In the genomic region with DNA sequence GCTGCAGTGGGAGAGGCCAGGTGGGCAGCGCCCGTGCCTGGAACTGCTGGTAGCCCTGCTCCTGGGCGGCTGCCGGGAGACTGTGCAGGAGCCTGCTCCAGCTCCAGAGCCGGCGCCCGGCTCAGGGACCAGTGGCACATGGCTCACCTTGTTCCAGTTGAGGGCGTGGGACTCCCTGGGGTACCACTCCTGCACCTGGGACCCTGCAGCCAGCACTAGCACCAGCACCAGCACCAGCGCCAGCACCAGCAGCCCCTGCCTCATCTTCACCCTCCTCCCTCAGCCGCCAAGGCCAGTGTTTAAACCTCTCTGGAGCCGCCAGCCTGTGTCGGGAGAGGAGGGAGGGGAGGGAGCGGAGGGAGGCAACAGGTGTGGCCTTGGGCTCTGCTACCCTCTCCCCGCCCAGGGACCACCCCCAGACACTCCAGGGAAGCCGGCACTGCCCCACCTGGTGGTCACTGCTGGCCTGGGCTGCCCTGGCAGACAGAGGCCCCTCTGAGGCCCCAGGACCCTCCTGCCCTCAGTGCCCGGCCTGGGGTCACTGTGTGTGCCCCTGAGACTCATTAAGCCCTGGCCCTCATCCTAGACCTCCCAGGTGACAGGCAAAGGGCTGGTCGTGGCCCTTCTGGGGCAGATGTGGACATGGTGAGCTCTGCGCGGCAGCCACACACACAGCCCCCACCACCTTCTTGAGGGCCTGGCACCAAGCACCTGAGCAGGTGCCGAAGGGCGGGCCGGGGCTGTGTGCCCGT, we compare ENCODE assay signal across 1 cellular context.
TF ChIP-seq lines count a peak whose summit lies in the region.

A gene (minus strand): TSS at position 301 of the 752 bp plus-strand sequence. CDS start 37 bp downstream, at position 264.

TF ChIP-seq in GM23338, 12 proteins besides CTCF, POLR2A, EP300 and RAD21 (continued from another document):
- TF ChIP-seq, protein P1, sequence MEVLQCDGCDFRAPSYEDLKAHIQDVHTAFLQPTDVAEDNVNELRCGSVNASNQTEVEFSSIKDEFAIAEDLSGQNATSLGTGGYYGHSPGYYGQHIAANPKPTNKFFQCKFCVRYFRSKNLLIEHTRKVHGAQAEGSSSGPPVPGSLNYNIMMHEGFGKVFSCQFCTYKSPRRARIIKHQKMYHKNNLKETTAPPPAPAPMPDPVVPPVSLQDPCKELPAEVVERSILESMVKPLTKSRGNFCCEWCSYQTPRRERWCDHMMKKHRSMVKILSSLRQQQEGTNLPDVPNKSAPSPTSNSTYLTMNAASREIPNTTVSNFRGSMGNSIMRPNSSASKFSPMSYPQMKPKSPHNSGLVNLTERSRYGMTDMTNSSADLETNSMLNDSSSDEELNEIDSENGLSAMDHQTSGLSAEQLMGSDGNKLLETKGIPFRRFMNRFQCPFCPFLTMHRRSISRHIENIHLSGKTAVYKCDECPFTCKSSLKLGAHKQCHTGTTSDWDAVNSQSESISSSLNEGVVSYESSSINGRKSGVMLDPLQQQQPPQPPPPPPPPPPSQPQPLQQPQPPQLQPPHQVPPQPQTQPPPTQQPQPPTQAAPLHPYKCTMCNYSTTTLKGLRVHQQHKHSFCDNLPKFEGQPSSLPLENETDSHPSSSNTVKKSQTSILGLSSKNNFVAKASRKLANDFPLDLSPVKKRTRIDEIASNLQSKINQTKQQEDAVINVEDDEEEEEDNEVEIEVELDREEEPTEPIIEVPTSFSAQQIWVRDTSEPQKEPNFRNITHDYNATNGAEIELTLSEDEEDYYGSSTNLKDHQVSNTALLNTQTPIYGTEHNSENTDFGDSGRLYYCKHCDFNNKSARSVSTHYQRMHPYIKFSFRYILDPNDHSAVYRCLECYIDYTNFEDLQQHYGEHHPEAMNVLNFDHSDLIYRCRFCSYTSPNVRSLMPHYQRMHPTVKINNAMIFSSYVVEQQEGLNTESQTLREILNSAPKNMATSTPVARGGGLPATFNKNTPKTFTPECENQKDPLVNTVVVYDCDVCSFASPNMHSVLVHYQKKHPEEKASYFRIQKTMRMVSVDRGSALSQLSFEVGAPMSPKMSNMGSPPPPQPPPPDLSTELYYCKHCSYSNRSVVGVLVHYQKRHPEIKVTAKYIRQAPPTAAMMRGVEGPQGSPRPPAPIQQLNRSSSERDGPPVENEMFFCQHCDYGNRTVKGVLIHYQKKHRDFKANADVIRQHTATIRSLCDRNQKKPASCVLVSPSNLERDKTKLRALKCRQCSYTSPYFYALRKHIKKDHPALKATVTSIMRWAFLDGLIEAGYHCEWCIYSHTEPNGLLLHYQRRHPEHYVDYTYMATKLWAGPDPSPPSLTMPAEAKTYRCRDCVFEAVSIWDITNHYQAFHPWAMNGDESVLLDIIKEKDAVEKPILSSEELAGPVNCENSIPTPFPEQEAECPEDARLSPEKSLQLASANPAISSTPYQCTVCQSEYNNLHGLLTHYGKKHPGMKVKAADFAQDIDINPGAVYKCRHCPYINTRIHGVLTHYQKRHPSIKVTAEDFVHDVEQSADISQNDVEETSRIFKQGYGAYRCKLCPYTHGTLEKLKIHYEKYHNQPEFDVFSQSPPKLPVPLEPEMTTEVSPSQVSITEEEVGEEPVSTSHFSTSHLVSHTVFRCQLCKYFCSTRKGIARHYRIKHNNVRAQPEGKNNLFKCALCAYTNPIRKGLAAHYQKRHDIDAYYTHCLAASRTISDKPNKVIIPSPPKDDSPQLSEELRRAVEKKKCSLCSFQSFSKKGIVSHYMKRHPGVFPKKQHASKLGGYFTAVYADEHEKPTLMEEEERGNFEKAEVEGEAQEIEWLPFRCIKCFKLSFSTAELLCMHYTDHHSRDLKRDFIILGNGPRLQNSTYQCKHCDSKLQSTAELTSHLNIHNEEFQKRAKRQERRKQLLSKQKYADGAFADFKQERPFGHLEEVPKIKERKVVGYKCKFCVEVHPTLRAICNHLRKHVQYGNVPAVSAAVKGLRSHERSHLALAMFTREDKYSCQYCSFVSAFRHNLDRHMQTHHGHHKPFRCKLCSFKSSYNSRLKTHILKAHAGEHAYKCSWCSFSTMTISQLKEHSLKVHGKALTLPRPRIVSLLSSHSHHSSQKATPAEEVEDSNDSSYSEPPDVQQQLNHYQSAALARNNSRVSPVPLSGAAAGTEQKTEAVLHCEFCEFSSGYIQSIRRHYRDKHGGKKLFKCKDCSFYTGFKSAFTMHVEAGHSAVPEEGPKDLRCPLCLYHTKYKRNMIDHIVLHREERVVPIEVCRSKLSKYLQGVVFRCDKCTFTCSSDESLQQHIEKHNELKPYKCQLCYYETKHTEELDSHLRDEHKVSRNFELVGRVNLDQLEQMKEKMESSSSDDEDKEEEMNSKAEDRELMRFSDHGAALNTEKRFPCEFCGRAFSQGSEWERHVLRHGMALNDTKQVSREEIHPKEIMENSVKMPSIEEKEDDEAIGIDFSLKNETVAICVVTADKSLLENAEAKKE (CRISPR knock-in tag; IDR thresholded peaks at IDR 0.05), result no peak
- no peak for TF ChIP-seq STAT1 (IDR thresholded peaks at IDR 0.05; ENCODE audit: unreplicated experiment)
- TF ChIP-seq EZH2 (IDR thresholded peaks at IDR 0.05; ENCODE audit: low read depth, unreplicated experiment), result no peak
